Comparison of ENCODE assay signal across 8 cellular contexts in the genomic region with DNA sequence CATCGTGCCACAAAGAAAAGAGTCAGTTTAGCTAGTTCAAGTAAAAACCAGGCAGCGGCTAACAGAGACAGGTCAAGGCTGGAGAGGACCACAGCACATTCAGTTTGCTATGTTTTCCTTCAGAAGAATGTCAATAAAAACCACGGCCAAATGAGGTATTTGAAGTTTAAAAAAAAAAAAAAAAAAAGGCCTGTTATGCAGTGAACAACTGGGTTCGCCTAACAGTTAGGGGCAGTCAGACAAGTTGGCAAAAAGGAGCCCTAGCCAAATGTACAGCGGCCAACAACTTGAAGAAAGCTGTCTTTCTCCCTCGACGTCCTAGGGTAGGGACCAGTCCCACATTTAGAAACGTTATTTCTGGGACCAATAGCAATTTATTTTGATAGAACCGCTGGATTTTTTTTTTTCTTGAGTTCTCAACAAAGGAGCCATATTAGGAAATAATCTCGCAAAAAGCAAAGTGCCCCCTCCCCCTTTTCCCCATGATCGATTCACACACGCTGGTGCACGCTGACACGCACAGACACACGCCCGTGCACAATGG.
DNase-seq lines count a peak whose midpoint lies in the region; ATAC-seq and TF ChIP-seq lines count a peak whose summit lies in the region.

No MANE protein-coding gene starts in this region.

- H3K9me2 ChIP-seq in PC-3 (replicated peaks; ENCODE audit: low read length): no peaks in the 10 kb centered on the region

- H3K4me3 Mint-ChIP-seq in activated naive CD8-positive, alpha-beta T cell treated with anti-CD3 and anti-CD28 coated beads, Interleukin-2, amount 50 U/mL, for 24 hours: peak overlapping the region; percentile 72

- peaks cover 4% of the 10 kb centered on the region for H3F3A ChIP-seq in smooth muscle cell (ENCODE audit: low read depth)
- no peaks in the 10 kb centered on the region for H3F3A ChIP-seq in PC-3 (ENCODE audit: low read length, unreplicated experiment)

- POLR2A ChIA-PET in PC-3 (lab: Charles Lee; ENCODE audit: unreplicated experiment): no interaction called here

- H3K9me3 ChIP-seq in HAP-1 (no peaks in the 10 kb centered on the region), smooth muscle cell (replicated peaks; ENCODE audit: low read depth) (no peaks in the 10 kb centered on the region), PC-3 (ENCODE audit: low read length) (no peaks in the 10 kb centered on the region)

- no peaks in the 10 kb centered on the region for H3K36me3 Mint-ChIP-seq in activated naive CD8-positive, alpha-beta T cell treated with anti-CD3 and anti-CD28 coated beads, Interleukin-2, amount 50 U/mL, for 24 hours (ENCODE audit: low read depth)

- H2AFZ ChIP-seq in smooth muscle cell (ENCODE audit: low read depth) (peak overlapping the region; percentile 82), PC-3 (ENCODE audit: low read length) (no peak overlapping the region)

- WGBS in smooth muscle cell (ENCODE audit: low lambda C conversion rate): 23% methylated on average over 16 of the region's 16 CpGs

- DNase-seq in HAP-1 (ENCODE audit: low spot score in 2 of 2) (no peak), iPS-NIHi7 (ENCODE audit: extremely low spot score) (peak; percentile 15), smooth muscle cell (lab: John Stamatoyannopoulos, UW; ENCODE audit: unreplicated experiment) (no peak), NCI-H1417 (lab: John Stamatoyannopoulos, UW) (no peak), PC-3 (no peak)
- no peak for DNase-seq in activated naive CD8-positive, alpha-beta T cell treated with anti-CD3 and anti-CD28 coated beads, Interleukin-2, amount 50 U/mL, for 24 hours

- no peaks in the 10 kb centered on the region for H3K9me3 Mint-ChIP-seq in activated naive CD8-positive, alpha-beta T cell treated with anti-CD3 and anti-CD28 coated beads, Interleukin-2, amount 50 U/mL, for 24 hours

- in situ Hi-C loops in HAP-1 (cut with MboI; ENCODE audit: low sequenced_read_pairs): no loop called here

- no peak for ATAC-seq in activated naive CD8-positive, alpha-beta T cell treated with anti-CD3 and anti-CD28 coated beads, Interleukin-2, amount 50 U/mL, for 24 hours
- ATAC-seq in GM19455 (IDR thresholded peaks at IDR 0.05; ENCODE audit: unreplicated experiment) (no peak), HG02870 (IDR thresholded peaks at IDR 0.05; ENCODE audit: unreplicated experiment) (no peak), PC-3 (no peak)

- peak overlapping the region; percentile 20 for H3K27ac Mint-ChIP-seq in activated naive CD8-positive, alpha-beta T cell treated with anti-CD3 and anti-CD28 coated beads, Interleukin-2, amount 50 U/mL, for 24 hours

- H3K27ac ChIP-seq in smooth muscle cell (ENCODE audit: low read depth) (peak overlapping the region; percentile 3), PC-3 (ENCODE audit: low read length) (no peak overlapping the region)

- H3K4me1 Mint-ChIP-seq in activated naive CD8-positive, alpha-beta T cell treated with anti-CD3 and anti-CD28 coated beads, Interleukin-2, amount 50 U/mL, for 24 hours: peaks cover 20% of the 10 kb centered on the region

- H3K4me3 ChIP-seq in HAP-1 (peak overlapping the region; percentile 39), smooth muscle cell (peak overlapping the region; percentile 64), PC-3 (ENCODE audit: low read length) (no peak overlapping the region)

- H3K9ac ChIP-seq in smooth muscle cell (ENCODE audit: low read depth) (peak overlapping the region; percentile 67), PC-3 (ENCODE audit: low read length) (no peak overlapping the region)

- H3K4me1 ChIP-seq in HAP-1 (peaks cover 54% of the 10 kb centered on the region), smooth muscle cell (ENCODE audit: low read depth) (peaks cover 19% of the 10 kb centered on the region), PC-3 (ENCODE audit: insufficient read depth, low read length) (no peaks in the 10 kb centered on the region)

- CTCF ChIA-PET in PC-3 (lab: Charles Lee): no interaction called here

- H3K79me2 ChIP-seq in smooth muscle cell (ENCODE audit: low read depth) (peaks cover 17% of the 10 kb centered on the region), PC-3 (ENCODE audit: low read length) (no peaks in the 10 kb centered on the region)

- BruUV-seq in PC-3 (replicated peaks; lab: Mats Ljungman, UMichigan): no TSS peak

- H3K27me3 ChIP-seq in HAP-1 (ENCODE audit: low read depth) (no peaks in the 10 kb centered on the region), smooth muscle cell (ENCODE audit: low read depth) (no peaks in the 10 kb centered on the region), PC-3 (ENCODE audit: low read length) (no peaks in the 10 kb centered on the region)

- intact Hi-C loops in PC-3 (cut with micrococcal nuclease): no loop called here

- no peaks in the 10 kb centered on the region for H3K36me3 ChIP-seq in HAP-1 (replicated peaks)
- no peaks in the 10 kb centered on the region for H3K36me3 ChIP-seq in smooth muscle cell (ENCODE audit: low read depth)
- no peaks in the 10 kb centered on the region for H3K36me3 ChIP-seq in PC-3 (ENCODE audit: low read depth, low read length)

- H4K20me1 ChIP-seq in smooth muscle cell (ENCODE audit: low read depth) (peaks cover 10% of the 10 kb centered on the region), PC-3 (ENCODE audit: low read length) (no peaks in the 10 kb centered on the region)

- H3K4me2 ChIP-seq in smooth muscle cell (peak overlapping the region; percentile 96), PC-3 (ENCODE audit: low read length) (no peak overlapping the region)

- H3K27me3 Mint-ChIP-seq in activated naive CD8-positive, alpha-beta T cell treated with anti-CD3 and anti-CD28 coated beads, Interleukin-2, amount 50 U/mL, for 24 hours: peaks cover 9% of the 10 kb centered on the region

- TF ChIP-seq CTCF in smooth muscle cell (IDR thresholded peaks at IDR 0.05; ENCODE audit: borderline replicate concordance, insufficient read depth, poor library complexity, severe bottlenecking): no peak
- no peak for TF ChIP-seq CTCF in PC-3 (conservative IDR thresholded peaks at IDR 0.05; ENCODE audit: low read depth, low read length)
